21 cellular contexts compared by ENCODE assay signal in the genomic region with DNA sequence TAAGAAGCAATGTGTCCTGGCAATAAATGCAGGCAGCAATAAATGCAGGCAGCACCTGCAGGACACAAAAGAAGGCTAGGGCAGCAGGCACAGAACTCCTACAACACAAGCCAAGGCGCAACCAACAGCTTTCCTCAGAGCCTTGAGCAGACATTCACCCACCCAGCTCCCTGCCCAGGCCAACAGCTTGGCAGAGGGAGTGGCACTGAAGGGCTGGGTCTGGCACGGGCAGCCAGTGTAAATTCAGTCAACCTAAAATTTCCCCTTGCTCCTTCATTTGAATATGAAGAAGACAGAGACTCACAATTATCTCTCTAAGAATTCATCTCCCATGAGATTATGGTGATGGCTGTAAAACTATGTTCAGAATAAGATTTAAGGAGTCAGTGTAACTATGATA. TPM values are rescaled to one million over a fixed set of nuclear protein-coding genes. Genes with fewer than 3 reads are reported as not detected.
DNase-seq lines count a peak whose midpoint lies in the region; ATAC-seq, FAIRE-seq and TF ChIP-seq lines count a peak whose summit lies in the region.
"Had no signal": no experiment of that assay in that cellular context is flagged by ENCODE, and none has a peak within 500 bp of the region (broad histone marks: within the 10 kb centered on the region; RNA-seq: fewer than 3 reads in every experiment).

No MANE protein-coding gene starts in this region.

- no peak for DNase-seq in natural killer cell
- DNase-seq in natural killer cell treated with Interleukin-12 subunit alpha and Interleukin-12 subunit beta and Interleukin-15 and Interleukin-18, amount 100 ng/mL, for 72 hours (ENCODE audit: low spot score): no peak
- no peak for DNase-seq in activated B cell treated with CpG ODN at 0.5 μM for 24 hours
- no peak for DNase-seq in immature natural killer cell
- no peak for DNase-seq in GM12891 (ENCODE audit: insufficient read length, low spot score)
- no peak for DNase-seq in NCI-H2107 treated with DMSO at 0.1 percent for 48 hours (lab: John Stamatoyannopoulos, UW; ENCODE audit: unreplicated experiment)
- DNase-seq: activated CD4-positive, alpha-beta T cell treated with anti-CD3 and anti-CD28 coated beads, Interleukin-2, amount 50 U/mL, for 48 hours; activated naive CD4-positive, alpha-beta T cell treated with Interleukin-2 at 50 U/mL for 16 hours; aorta; IMR-90; kidney; mammary epithelial cell; NCI-H1048; NCI-H187; NCI-H69; retina; stimulated activated CD4-positive, alpha-beta T cell treated with anti-CD3 and anti-CD28 coated beads, Interleukin-2, amount 100 ng/mL, for 24 hours; testis had no signal

- H3K4me1 Mint-ChIP-seq in natural killer cell (peaks cover 57 to 69% of the 10 kb centered on the region in 2 donors), activated B cell treated with CpG ODN at 0.5 μM for 24 hours (peaks cover 8% of the 10 kb centered on the region), immature natural killer cell (peaks cover 58 to 80% of the 10 kb centered on the region in 2 donors)
- H3K4me1 Mint-ChIP-seq in natural killer cell treated with Interleukin-12 subunit alpha and Interleukin-12 subunit beta and Interleukin-15 and Interleukin-18, amount 100 ng/mL, for 72 hours (ENCODE audit: low read depth in 2 of 2): peaks cover 67 to 73% of the 10 kb centered on the region in 2 donors

- TF ChIP-seq CTCF in natural killer cell (IDR thresholded peaks at IDR 0.05) (no peak), activated B cell treated with CpG ODN at 0.5 μM for 24 hours (IDR thresholded peaks at IDR 0.05) (no peak)

- H3K4me3 Mint-ChIP-seq in natural killer cell (no peak overlapping the region), activated B cell treated with CpG ODN at 0.5 μM for 24 hours (no peak overlapping the region), immature natural killer cell (no peak overlapping the region)
- no peak overlapping the region for H3K4me3 Mint-ChIP-seq in natural killer cell treated with Interleukin-12 subunit alpha and Interleukin-12 subunit beta and Interleukin-15 and Interleukin-18, amount 100 ng/mL, for 72 hours
- H3K4me3 Mint-ChIP-seq: CD14-positive monocyte had no signal

- FAIRE-seq in GM12891 (lab: Jason Lieb, UNC): no peak
- FAIRE-seq: endothelial cell of umbilical vein, kidney had no signal

- CTCF ChIA-PET in activated B cell treated with CpG ODN at 0.5 μM for 24 hours (lab: Charles Lee): no interaction called here

- intact Hi-C loops in natural killer cell (cut with micrococcal nuclease) (no loop called here), activated B cell treated with CpG ODN at 0.5 μM for 24 hours (cut with micrococcal nuclease) (no loop called here)

- ATAC-seq in natural killer cell (no peak), activated B cell treated with CpG ODN at 0.5 μM for 24 hours (ENCODE audit: low read depth) (peak; percentile 28), GM21447 (IDR thresholded peaks at IDR 0.05; ENCODE audit: unreplicated experiment) (no peak)
- no peak for ATAC-seq in natural killer cell treated with Interleukin-12 subunit alpha and Interleukin-12 subunit beta and Interleukin-15 and Interleukin-18, amount 100 ng/mL, for 72 hours

- TF ChIP-seq POLR2A in GM12891 (IDR thresholded peaks at IDR 0.05; ENCODE audit: low read depth, low read length): no peak

- H3K27me3 Mint-ChIP-seq in natural killer cell (ENCODE audit: low read depth in 2 of 2) (no peaks in the 10 kb centered on the region), activated B cell treated with CpG ODN at 0.5 μM for 24 hours (peaks cover 14% of the 10 kb centered on the region), immature natural killer cell (ENCODE audit: low read depth in 3 of 3) (peaks cover 0 to 2% (median 2%) of the 10 kb centered on the region in 3 donors)
- no peaks in the 10 kb centered on the region for H3K27me3 Mint-ChIP-seq in natural killer cell treated with Interleukin-12 subunit alpha and Interleukin-12 subunit beta and Interleukin-15 and Interleukin-18, amount 100 ng/mL, for 72 hours

- H3K27ac Mint-ChIP-seq in natural killer cell (peak overlapping the region; percentile 0 to 62), activated B cell treated with CpG ODN at 0.5 μM for 24 hours (no peak overlapping the region), immature natural killer cell (peak overlapping the region in 4 of 6 donors; percentile 14 to 63 (median 32))
- H3K27ac Mint-ChIP-seq in natural killer cell treated with Interleukin-12 subunit alpha and Interleukin-12 subunit beta and Interleukin-15 and Interleukin-18, amount 100 ng/mL, for 72 hours: no peak overlapping the region

- H3K36me3 Mint-ChIP-seq in natural killer cell: no peaks in the 10 kb centered on the region
- peaks cover 14% of the 10 kb centered on the region for H3K36me3 Mint-ChIP-seq in natural killer cell treated with Interleukin-12 subunit alpha and Interleukin-12 subunit beta and Interleukin-15 and Interleukin-18, amount 100 ng/mL, for 72 hours
- no peaks in the 10 kb centered on the region for H3K36me3 Mint-ChIP-seq in activated B cell treated with CpG ODN at 0.5 μM for 24 hours (ENCODE audit: low read depth)
- H3K36me3 Mint-ChIP-seq in immature natural killer cell: peaks cover 3 to 7% (median 4%) of the 10 kb centered on the region in 3 donors

- POLR2A ChIA-PET in activated B cell treated with CpG ODN at 0.5 μM for 24 hours (lab: Charles Lee): no interaction called here

- peaks cover 0 to 4% of the 10 kb centered on the region in 2 donors for H3K9me3 Mint-ChIP-seq in natural killer cell
- peaks cover 11% of the 10 kb centered on the region for H3K9me3 Mint-ChIP-seq in natural killer cell treated with Interleukin-12 subunit alpha and Interleukin-12 subunit beta and Interleukin-15 and Interleukin-18, amount 100 ng/mL, for 72 hours
- H3K9me3 Mint-ChIP-seq in activated B cell treated with CpG ODN at 0.5 μM for 24 hours: peaks cover 2% of the 10 kb centered on the region
- H3K9me3 Mint-ChIP-seq in immature natural killer cell: no peaks in the 10 kb centered on the region

TF ChIP-seq in GM12891, 5 proteins besides CTCF, POLR2A, EP300 and RAD21:
- no peak for TF ChIP-seq POLR2AphosphoS5 (IDR thresholded peaks at IDR 0.05; ENCODE audit: low read depth, low read length)
- TF ChIP-seq SPI1 (IDR thresholded peaks at IDR 0.05; ENCODE audit: low read depth, low read length): no peak
- no peak for TF ChIP-seq PAX5 (IDR thresholded peaks at IDR 0.05; ENCODE audit: insufficient read depth, low read length, severe bottlenecking)
- TF ChIP-seq POU2F2 (IDR thresholded peaks at IDR 0.05; ENCODE audit: low read depth, low read length): no peak
- no peak for TF ChIP-seq TAF1 (IDR thresholded peaks at IDR 0.05; ENCODE audit: low read depth, low read length)

RNA-seq across cellular contexts. Expression of a gene that starts 35.4 kb away (rescaled TPM):
- 100 to 1,000 TPM; 174 to 249 (median 204) TPM for total RNA-seq in natural killer cell
- 100 to 1,000 TPM in 1 of 2 donors, 10 to 100 TPM in 1; 97.1 to 114 TPM for total RNA-seq in natural killer cell treated with Interleukin-12 subunit alpha and Interleukin-12 subunit beta and Interleukin-15 and Interleukin-18, amount 100 ng/mL, for 72 hours
- total RNA-seq in activated B cell treated with CpG ODN at 0.5 μM for 24 hours: 4.7 and 5.6 TPM in 2 replicates
- polyA plus RNA-seq in immature natural killer cell: 100 to 1,000 TPM in 1 of 3 donors, 10 to 100 TPM in 2; 23.1 to 121 (median 38.2) TPM
- 7.9 TPM for polyA plus RNA-seq in GM12891 (2012; ENCODE audit: low read depth, missing spikeins)

Comparison
In these comparisons a context has a peak if more than half of its experiments do, and no peak if none do; other contexts are left out.
1. H3K27ac Mint-ChIP-seq: peak in natural killer cell (2 of 2) and immature natural killer cell (4 of 6); none in natural killer cell treated with Interleukin-12 subunit alpha and Interleukin-12 subunit beta and Interleukin-15 and Interleukin-18, amount 100 ng/mL, for 72 hours (0 of 2) and activated B cell treated with CpG ODN at 0.5 μM for 24 hours (single experiment).
2. RNA of a gene that starts 35.4 kb away (total RNA-seq): 174 to 249 TPM in natural killer cell and 97.1 to 114 TPM in natural killer cell treated with Interleukin-12 subunit alpha and Interleukin-12 subunit beta and Interleukin-15 and Interleukin-18, amount 100 ng/mL, for 72 hours; 4.7 to 5.6 TPM in activated B cell treated with CpG ODN at 0.5 μM for 24 hours; every median in the first group is over 10 times any median in the second.